Comparison of ENCODE assay signal across 1 cellular context in the genomic region with DNA sequence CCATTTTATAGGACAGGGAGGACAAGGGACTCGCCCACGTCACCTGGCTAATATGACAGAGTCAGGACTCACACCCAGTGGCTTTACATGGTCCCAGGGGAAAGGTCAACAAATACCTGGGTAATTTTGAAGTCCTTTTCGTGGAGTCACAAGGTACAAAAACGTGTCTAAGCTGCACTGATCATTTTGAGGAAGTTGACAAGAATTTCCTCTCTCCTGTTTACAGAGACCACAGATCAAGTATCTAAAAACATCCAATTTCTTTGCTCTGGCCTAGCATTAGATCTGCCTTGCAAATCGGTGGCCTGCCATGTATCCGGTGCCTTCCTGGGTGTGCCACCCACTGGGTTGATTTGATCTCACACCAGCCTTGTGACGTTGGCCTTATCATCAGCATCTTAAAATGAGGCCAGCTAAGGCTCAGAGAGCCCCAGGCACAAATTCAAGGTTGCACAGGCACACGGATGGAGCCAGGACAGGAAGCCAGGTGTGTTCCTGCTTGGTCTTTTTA.
TF ChIP-seq lines count a peak whose summit lies in the region.

No MANE protein-coding gene starts in this region.

TF ChIP-seq in GM12878, 131 proteins besides CTCF, POLR2A, EP300 and RAD21:
- TF ChIP-seq, protein P1, sequence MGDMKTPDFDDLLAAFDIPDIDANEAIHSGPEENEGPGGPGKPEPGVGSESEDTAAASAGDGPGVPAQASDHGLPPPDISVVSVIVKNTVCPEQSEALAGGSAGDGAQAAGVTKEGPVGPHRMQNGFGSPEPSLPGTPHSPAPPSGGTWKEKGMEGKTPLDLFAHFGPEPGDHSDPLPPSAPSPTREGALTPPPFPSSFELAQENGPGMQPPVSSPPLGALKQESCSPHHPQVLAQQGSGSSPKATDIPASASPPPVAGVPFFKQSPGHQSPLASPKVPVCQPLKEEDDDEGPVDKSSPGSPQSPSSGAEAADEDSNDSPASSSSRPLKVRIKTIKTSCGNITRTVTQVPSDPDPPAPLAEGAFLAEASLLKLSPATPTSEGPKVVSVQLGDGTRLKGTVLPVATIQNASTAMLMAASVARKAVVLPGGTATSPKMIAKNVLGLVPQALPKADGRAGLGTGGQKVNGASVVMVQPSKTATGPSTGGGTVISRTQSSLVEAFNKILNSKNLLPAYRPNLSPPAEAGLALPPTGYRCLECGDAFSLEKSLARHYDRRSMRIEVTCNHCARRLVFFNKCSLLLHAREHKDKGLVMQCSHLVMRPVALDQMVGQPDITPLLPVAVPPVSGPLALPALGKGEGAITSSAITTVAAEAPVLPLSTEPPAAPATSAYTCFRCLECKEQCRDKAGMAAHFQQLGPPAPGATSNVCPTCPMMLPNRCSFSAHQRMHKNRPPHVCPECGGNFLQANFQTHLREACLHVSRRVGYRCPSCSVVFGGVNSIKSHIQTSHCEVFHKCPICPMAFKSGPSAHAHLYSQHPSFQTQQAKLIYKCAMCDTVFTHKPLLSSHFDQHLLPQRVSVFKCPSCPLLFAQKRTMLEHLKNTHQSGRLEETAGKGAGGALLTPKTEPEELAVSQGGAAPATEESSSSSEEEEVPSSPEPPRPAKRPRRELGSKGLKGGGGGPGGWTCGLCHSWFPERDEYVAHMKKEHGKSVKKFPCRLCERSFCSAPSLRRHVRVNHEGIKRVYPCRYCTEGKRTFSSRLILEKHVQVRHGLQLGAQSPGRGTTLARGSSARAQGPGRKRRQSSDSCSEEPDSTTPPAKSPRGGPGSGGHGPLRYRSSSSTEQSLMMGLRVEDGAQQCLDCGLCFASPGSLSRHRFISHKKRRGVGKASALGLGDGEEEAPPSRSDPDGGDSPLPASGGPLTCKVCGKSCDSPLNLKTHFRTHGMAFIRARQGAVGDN (IDR thresholded peaks at IDR 0.05), result peak; percentile 43; the same call in 1 of the 2 replicates
- TF ChIP-seq MEF2B (IDR thresholded peaks at IDR 0.05; ENCODE audit: partially characterized antibody, poor library complexity, severe bottlenecking), result peak; percentile 76
- TF ChIP-seq, protein P2, sequence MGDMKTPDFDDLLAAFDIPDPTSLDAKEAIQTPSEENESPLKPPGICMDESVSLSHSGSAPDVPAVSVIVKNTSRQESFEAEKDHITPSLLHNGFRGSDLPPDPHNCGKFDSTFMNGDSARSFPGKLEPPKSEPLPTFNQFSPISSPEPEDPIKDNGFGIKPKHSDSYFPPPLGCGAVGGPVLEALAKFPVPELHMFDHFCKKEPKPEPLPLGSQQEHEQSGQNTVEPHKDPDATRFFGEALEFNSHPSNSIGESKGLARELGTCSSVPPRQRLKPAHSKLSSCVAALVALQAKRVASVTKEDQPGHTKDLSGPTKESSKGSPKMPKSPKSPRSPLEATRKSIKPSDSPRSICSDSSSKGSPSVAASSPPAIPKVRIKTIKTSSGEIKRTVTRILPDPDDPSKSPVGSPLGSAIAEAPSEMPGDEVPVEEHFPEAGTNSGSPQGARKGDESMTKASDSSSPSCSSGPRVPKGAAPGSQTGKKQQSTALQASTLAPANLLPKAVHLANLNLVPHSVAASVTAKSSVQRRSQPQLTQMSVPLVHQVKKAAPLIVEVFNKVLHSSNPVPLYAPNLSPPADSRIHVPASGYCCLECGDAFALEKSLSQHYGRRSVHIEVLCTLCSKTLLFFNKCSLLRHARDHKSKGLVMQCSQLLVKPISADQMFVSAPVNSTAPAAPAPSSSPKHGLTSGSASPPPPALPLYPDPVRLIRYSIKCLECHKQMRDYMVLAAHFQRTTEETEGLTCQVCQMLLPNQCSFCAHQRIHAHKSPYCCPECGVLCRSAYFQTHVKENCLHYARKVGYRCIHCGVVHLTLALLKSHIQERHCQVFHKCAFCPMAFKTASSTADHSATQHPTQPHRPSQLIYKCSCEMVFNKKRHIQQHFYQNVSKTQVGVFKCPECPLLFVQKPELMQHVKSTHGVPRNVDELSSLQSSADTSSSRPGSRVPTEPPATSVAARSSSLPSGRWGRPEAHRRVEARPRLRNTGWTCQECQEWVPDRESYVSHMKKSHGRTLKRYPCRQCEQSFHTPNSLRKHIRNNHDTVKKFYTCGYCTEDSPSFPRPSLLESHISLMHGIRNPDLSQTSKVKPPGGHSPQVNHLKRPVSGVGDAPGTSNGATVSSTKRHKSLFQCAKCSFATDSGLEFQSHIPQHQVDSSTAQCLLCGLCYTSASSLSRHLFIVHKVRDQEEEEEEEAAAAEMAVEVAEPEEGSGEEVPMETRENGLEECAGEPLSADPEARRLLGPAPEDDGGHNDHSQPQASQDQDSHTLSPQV (IDR thresholded peaks at IDR 0.05), result no peak
- TF ChIP-seq BMI1 (IDR thresholded peaks at IDR 0.05; ENCODE audit: borderline replicate concordance), result no peak
- TF ChIP-seq BHLHE40 (IDR thresholded peaks at IDR 0.05; ENCODE audit: borderline replicate concordance in 1 of 2, low read depth in 2 of 2, low read length in 1 of 2), result peak; percentile 7 to 57; a peak in 2 of 4 replicates
